17 cellular contexts compared by ENCODE assay signal in the genomic region with DNA sequence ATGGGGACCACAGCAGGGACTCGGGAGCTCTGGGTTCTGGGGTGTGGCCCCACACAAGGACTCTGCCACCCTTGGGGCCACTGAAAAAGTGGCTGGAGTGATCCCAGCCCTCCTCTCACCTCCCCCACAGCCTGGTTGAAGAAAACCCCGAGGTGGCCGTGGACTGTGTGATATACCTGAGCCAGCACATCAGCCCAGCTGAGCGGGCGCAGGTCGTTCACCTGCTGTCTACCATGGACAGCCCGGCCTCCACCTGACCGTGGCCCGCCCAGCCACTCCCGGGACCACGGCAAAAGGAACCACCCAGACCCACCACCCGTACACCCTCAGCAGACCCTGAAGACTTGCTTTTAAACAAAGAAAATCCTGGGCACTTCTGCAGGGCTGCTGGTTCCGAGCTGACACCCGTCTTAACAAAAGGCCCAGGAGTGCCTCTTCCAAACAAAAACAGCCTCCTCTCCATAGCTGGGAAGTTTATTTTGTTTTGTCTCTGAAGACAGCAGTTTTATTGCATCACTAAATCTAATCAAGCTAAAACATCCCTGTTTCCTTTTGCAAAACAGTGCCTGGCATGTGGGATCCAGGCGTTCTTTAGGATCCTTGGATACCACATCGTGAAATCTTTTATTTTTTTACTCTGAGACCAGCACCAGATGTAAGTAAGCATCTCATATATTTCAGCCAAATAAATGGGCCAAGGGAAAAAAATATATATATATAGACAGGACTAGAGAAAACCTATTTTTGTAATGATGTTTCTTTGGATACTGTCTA. TPM values are rescaled to one million over a fixed set of nuclear protein-coding genes. Genes with fewer than 3 reads are reported as not detected.
DNase-seq lines count a peak whose midpoint lies in the region; TF ChIP-seq lines count a peak whose summit lies in the region.
"Had no signal": no experiment of that assay in that cellular context is flagged by ENCODE, and none has a peak within 500 bp of the region (broad histone marks: within the 10 kb centered on the region; RNA-seq: fewer than 3 reads in every experiment).

No MANE protein-coding gene starts in this region.

- H3K36me3 ChIP-seq in suprapubic skin (peaks cover 44% of the 10 kb centered on the region), tibial nerve (peaks cover 2 to 99% (median 12%) of the 10 kb centered on the region in 3 donors)

- no peak for TF ChIP-seq EP300 in suprapubic skin (IDR thresholded peaks at IDR 0.05)
- no peak for TF ChIP-seq EP300 in tibial nerve (IDR thresholded peaks at IDR 0.05)

- H3K9me3 ChIP-seq in suprapubic skin (no peaks in the 10 kb centered on the region), tibial nerve (peaks cover 0 to 30% (median 2%) of the 10 kb centered on the region in 4 donors)

- TF ChIP-seq POLR2A in suprapubic skin (IDR thresholded peaks at IDR 0.05) (no peak), tibial nerve (IDR thresholded peaks at IDR 0.05) (no peak)

- TF ChIP-seq CTCF in AG10803 (conservative IDR thresholded peaks at IDR 0.05; ENCODE audit: low read length), result no peak
- no peak for TF ChIP-seq CTCF in fibroblast of villous mesenchyme (IDR thresholded peaks at IDR 0.05; ENCODE audit: insufficient read depth, low read depth, low read length)
- no peak for TF ChIP-seq CTCF in suprapubic skin (IDR thresholded peaks at IDR 0.05)
- no peak for TF ChIP-seq CTCF in tibial nerve (IDR thresholded peaks at IDR 0.05)

- H3K27ac ChIP-seq in suprapubic skin (peak overlapping the region; percentile 1), tibial nerve (no peak overlapping the region)
- H3K27ac ChIP-seq: C4-2B had no signal

- 77% methylated on average over 10 of the region's 16 CpGs for WGBS in suprapubic skin
- WGBS in tibial nerve, 2 donors, result 75 to 81% methylated on average over 14 to 16 of the region's 16 CpGs

- H3K4me3 ChIP-seq in AG10803 (ENCODE audit: low read length) (no peak overlapping the region), fibroblast of villous mesenchyme (ENCODE audit: low read depth, low read length) (no peak overlapping the region), suprapubic skin (no peak overlapping the region), tibial nerve (no peak overlapping the region)

- no peaks in the 10 kb centered on the region for H3K4me1 ChIP-seq in suprapubic skin
- no peaks in the 10 kb centered on the region for H3K4me1 ChIP-seq in tibial nerve

- DNase-seq in AG10803 (ENCODE audit: low read depth) (peak; percentile 51), GM04504 (ENCODE audit: low read depth) (peak; percentile 11), fibroblast of villous mesenchyme (ENCODE audit: low read depth) (peak; percentile 72), suprapubic skin (ENCODE audit: low spot score in 2 of 2) (no peak), tibial nerve (ENCODE audit: low spot score in 2 of 2) (no peak), amygdala (lab: John Stamatoyannopoulos, UW) (no peak)
- no peak for DNase-seq in NK-92 treated with Interleukin-12 subunit alpha and Interleukin-12 subunit beta, amount 100 ng/mL, for 24 hours (lab: John Stamatoyannopoulos, UW)
- no peak for DNase-seq in activated CD8-positive, alpha-beta memory T cell treated with anti-CD3 and anti-CD28 coated beads, Interleukin-2, amount 50 U/mL, for 48 hours
- DNase-seq: 8988T; ACHN; CD4-positive, alpha-beta memory T cell; DMS79; EL; GOT3; H9 had no signal

- no peaks in the 10 kb centered on the region for H3K27me3 ChIP-seq in suprapubic skin
- no peaks in the 10 kb centered on the region for H3K27me3 ChIP-seq in tibial nerve

RNA-seq across cellular contexts. Expression of a gene that starts 42.8 kb away (rescaled TPM):
- total RNA-seq in fibroblast of villous mesenchyme (not detected in 2 replicates), suprapubic skin (not detected), tibial nerve (not detected)
- total RNA-seq: B cell; CD4-positive, alpha-beta memory T cell had no signal

Comparison
In these comparisons a context has a peak if more than half of its experiments do, and no peak if none do; other contexts are left out.
1. DNase-seq: peak in AG10803 (single experiment), GM04504 (single experiment) and fibroblast of villous mesenchyme (single experiment); none in suprapubic skin (0 of 2), NK-92 treated with Interleukin-12 subunit alpha and Interleukin-12 subunit beta, amount 100 ng/mL, for 24 hours (single experiment), activated CD8-positive, alpha-beta memory T cell treated with anti-CD3 and anti-CD28 coated beads, Interleukin-2, amount 50 U/mL, for 48 hours (single experiment), tibial nerve (0 of 2) and amygdala (0 of 56).